1 cellular context compared by ENCODE assay signal in the genomic region with DNA sequence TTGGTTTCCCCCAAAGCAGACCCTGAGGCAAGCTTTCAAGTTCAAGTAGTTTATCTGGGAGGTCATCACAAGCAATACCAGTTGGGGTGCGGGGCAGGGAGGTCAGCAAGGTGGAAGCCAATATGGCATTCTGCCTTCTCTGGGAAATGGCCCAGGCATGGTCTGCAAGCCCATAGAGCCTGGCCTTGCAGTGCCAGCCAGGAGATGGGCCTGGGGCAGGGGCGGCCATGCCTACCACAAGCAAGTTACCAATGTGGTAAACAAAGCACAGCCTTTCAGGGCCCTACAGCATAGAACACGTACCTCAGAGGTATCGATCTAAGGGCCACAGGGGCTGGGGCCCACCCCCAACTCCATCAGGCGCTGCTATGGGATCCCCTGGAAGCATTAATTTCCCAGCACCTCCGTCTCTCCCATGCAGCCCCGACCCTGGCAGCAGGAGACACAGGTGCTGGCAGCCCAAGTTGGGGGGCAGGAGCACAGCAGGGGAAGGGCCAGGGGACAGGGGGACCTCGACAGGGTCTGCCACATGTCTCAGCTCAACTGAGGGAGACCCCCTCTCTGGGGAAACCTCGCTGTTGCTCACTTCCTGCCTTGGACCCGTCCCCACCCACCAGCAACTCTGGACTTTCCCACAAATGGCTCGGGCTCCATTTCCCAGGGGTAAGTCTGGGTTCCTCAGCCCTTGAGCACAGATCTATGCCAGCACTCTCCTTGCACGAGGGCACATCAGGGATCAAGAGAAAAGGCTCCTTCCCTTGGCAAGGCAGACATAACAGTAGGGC.
TF ChIP-seq lines count a peak whose summit lies in the region.

No MANE protein-coding gene starts in this region.

TF ChIP-seq in GM12878, 131 proteins besides CTCF, POLR2A, EP300 and RAD21:
- TF ChIP-seq EGR1 (IDR thresholded peaks at IDR 0.05; ENCODE audit: borderline replicate concordance in 1 of 2, low read depth in 2 of 2, low read length in 2 of 2): 0 out of 3 replicates have a peak, but pooled peaks of 1 of the 2 experiments have one; percentile 15
- TF ChIP-seq YY1 (IDR thresholded peaks at IDR 0.05; ENCODE audit: low read depth, low read length): 0 out of 2 replicates have a peak, but pooled peaks have one; percentile 11
- no peak for TF ChIP-seq BACH1 (IDR thresholded peaks at IDR 0.05; ENCODE audit: borderline replicate concordance)
- TF ChIP-seq EED (IDR thresholded peaks at IDR 0.05; ENCODE audit: low read depth): 0 out of 2 replicates have a peak, but pooled peaks have one; percentile 22
TF ChIP-seq in GM12878: peak in this region for 3.
